Comparison of ENCODE assay signal across 8 cellular contexts in genomic region chr18:69864802-69865201, GRCh38.
DNase-seq lines count a peak whose midpoint lies in the region; ATAC-seq lines count a peak whose summit lies in the region.
"Not testable (repeated sequence)": the region's sequence is repeated elsewhere in the genome, so short reads cannot be mapped to it uniquely, and the experiment has no call there.

No MANE protein-coding gene starts in this region.

- not testable (repeated sequence) for H3K4me3 Mint-ChIP-seq in activated CD4-positive, alpha-beta memory T cell treated with anti-CD3 and anti-CD28 coated beads for 36 hours
- peak overlapping the region; percentile 74 for H3K4me3 Mint-ChIP-seq in natural killer cell treated with Interleukin-12 subunit alpha and Interleukin-12 subunit beta and Interleukin-15 and Interleukin-18, amount 100 ng/mL, for 72 hours

- peak; percentile 76 for ATAC-seq in GM18498 (IDR thresholded peaks at IDR 0.05; ENCODE audit: unreplicated experiment)
- ATAC-seq in GM18909 (IDR thresholded peaks at IDR 0.05; ENCODE audit: poor library complexity, unreplicated experiment) = peak; percentile 82
- ATAC-seq in GM21360 (IDR thresholded peaks at IDR 0.05; ENCODE audit: unreplicated experiment) = peak; percentile 79
- peak; percentile 73 for ATAC-seq in HG02588 (IDR thresholded peaks at IDR 0.05; ENCODE audit: unreplicated experiment)
- ATAC-seq in HG03060 (IDR thresholded peaks at IDR 0.05; ENCODE audit: low read depth, unreplicated experiment) = peak; percentile 73
- peak; percentile 77 for ATAC-seq in HG03439 (IDR thresholded peaks at IDR 0.05; ENCODE audit: unreplicated experiment)
- peak; percentile 82 to 86 for ATAC-seq in natural killer cell treated with Interleukin-12 subunit alpha and Interleukin-12 subunit beta and Interleukin-15 and Interleukin-18, amount 100 ng/mL, for 72 hours

- peak; percentile 31 for DNase-seq in activated CD4-positive, alpha-beta memory T cell treated with anti-CD3 and anti-CD28 coated beads for 36 hours
- peak; percentile 68 for DNase-seq in natural killer cell treated with Interleukin-12 subunit alpha and Interleukin-12 subunit beta and Interleukin-15 and Interleukin-18, amount 100 ng/mL, for 72 hours (ENCODE audit: low spot score)

- POLR2A ChIA-PET in activated CD4-positive, alpha-beta memory T cell treated with anti-CD3 and anti-CD28 coated beads for 36 hours (lab: Charles Lee) = not testable (repeated sequence)

- not testable (repeated sequence) for H3K27me3 Mint-ChIP-seq in activated CD4-positive, alpha-beta memory T cell treated with anti-CD3 and anti-CD28 coated beads for 36 hours; natural killer cell treated with Interleukin-12 subunit alpha and Interleukin-12 subunit beta and Interleukin-15 and Interleukin-18, amount 100 ng/mL, for 72 hours

- CTCF ChIA-PET in activated CD4-positive, alpha-beta memory T cell treated with anti-CD3 and anti-CD28 coated beads for 36 hours (lab: Charles Lee) = not testable (repeated sequence)

- H3K27ac Mint-ChIP-seq in activated CD4-positive, alpha-beta memory T cell treated with anti-CD3 and anti-CD28 coated beads for 36 hours = not testable (repeated sequence)
- H3K27ac Mint-ChIP-seq in natural killer cell treated with Interleukin-12 subunit alpha and Interleukin-12 subunit beta and Interleukin-15 and Interleukin-18, amount 100 ng/mL, for 72 hours = peak overlapping the region; percentile 84 to 90

- intact Hi-C loops in activated CD4-positive, alpha-beta memory T cell treated with anti-CD3 and anti-CD28 coated beads for 36 hours (cut with micrococcal nuclease) = not testable (repeated sequence)

- not testable (repeated sequence) for H3K9me3 Mint-ChIP-seq in activated CD4-positive, alpha-beta memory T cell treated with anti-CD3 and anti-CD28 coated beads for 36 hours; natural killer cell treated with Interleukin-12 subunit alpha and Interleukin-12 subunit beta and Interleukin-15 and Interleukin-18, amount 100 ng/mL, for 72 hours

- peaks cover 13% of the 10 kb centered on the region for H3K4me1 Mint-ChIP-seq in activated CD4-positive, alpha-beta memory T cell treated with anti-CD3 and anti-CD28 coated beads for 36 hours (ENCODE audit: low read depth)
- peaks cover 26 to 33% of the 10 kb centered on the region in 2 donors for H3K4me1 Mint-ChIP-seq in natural killer cell treated with Interleukin-12 subunit alpha and Interleukin-12 subunit beta and Interleukin-15 and Interleukin-18, amount 100 ng/mL, for 72 hours (ENCODE audit: low read depth in 2 of 2)

- H3K36me3 Mint-ChIP-seq in activated CD4-positive, alpha-beta memory T cell treated with anti-CD3 and anti-CD28 coated beads for 36 hours = peaks cover 53% of the 10 kb centered on the region
- H3K36me3 Mint-ChIP-seq in natural killer cell treated with Interleukin-12 subunit alpha and Interleukin-12 subunit beta and Interleukin-15 and Interleukin-18, amount 100 ng/mL, for 72 hours = peaks cover 42% of the 10 kb centered on the region

Comparison
In these comparisons a context has a peak if more than half of its experiments do, and no peak if none do; other contexts are left out.
1. Peak in every context shown above with its lines: DNase-seq and ATAC-seq.